Comparison of ENCODE assay signal across 1 cellular context in genomic region chr19:1884291-1884718, GRCh38.
TF ChIP-seq lines count a peak whose summit lies in the region.

No MANE protein-coding gene starts in this region.

TF ChIP-seq in endothelial cell of umbilical vein, 7 proteins besides CTCF, POLR2A, EP300 and RAD21 (continued from another document):
- TF ChIP-seq FOS (IDR thresholded peaks at IDR 0.05; ENCODE audit: borderline replicate concordance, insufficient read depth, low read length) (no peak), MYC (IDR thresholded peaks at IDR 0.05; ENCODE audit: low read depth, low read length) (no peak), MAX (IDR thresholded peaks at IDR 0.05; ENCODE audit: insufficient read depth, insufficient read length) (no peak), POLR2AphosphoS5 (IDR thresholded peaks at IDR 0.05; ENCODE audit: insufficient read depth, low read depth, low read length) (no peak), JUN (IDR thresholded peaks at IDR 0.05; ENCODE audit: borderline replicate concordance, insufficient read depth, insufficient read length, low read depth) (no peak)
